8 cellular contexts compared by ENCODE assay signal in the genomic region with DNA sequence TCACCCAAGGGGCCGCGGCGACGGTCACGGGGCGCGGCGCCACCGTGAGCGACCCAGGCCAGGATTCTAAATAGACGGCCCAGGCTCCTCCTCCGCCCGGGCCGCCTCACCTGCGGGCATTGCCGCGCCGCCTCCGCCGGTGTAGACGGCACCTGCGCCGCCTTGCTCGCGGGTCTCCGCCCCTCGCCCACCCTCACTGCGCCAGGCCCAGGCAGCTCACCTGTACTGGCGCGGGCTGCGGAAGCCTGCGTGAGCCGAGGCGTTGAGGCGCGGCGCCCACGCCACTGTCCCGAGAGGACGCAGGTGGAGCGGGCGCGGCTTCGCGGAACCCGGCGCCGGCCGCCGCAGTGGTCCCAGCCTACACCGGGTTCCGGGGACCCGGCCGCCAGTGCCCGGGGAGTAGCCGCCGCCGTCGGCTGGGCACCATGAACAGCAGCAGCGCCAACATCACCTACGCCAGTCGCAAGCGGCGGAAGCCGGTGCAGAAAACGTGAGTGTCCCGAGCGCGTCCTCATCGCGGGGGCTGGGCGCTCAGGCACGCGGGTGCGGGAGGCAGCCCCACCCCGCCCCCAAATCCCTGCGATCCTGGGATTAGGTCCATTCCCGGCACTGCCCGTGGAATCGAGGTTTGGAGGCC. TPM values are rescaled to one million over a fixed set of nuclear protein-coding genes. Genes with fewer than 3 reads are reported as not detected.
DNase-seq lines count a peak whose midpoint lies in the region; ATAC-seq and TF ChIP-seq lines count a peak whose summit lies in the region.

No MANE protein-coding gene starts in this region.

- peaks cover 27 to 46% (median 36%) of the 10 kb centered on the region in 4 donors for H3K4me1 Mint-ChIP-seq in CD4-positive, CD25-positive, alpha-beta regulatory T cell

- no peaks in the 10 kb centered on the region for H3K27me3 Mint-ChIP-seq in CD4-positive, CD25-positive, alpha-beta regulatory T cell

- H3K36me3 Mint-ChIP-seq in CD4-positive, CD25-positive, alpha-beta regulatory T cell, result no peaks in the 10 kb centered on the region

- peak overlapping the region; percentile 91 to 99 (median 96) for H3K4me3 Mint-ChIP-seq in CD4-positive, CD25-positive, alpha-beta regulatory T cell

- DNase-seq in CD4-positive, CD25-positive, alpha-beta regulatory T cell, result peak; percentile 54 to 69 (median 68)
- DNase-seq in caudate nucleus (lab: John Stamatoyannopoulos, UW), result peak in 44 of 61 donors; percentile 8 to 73 (median 47)
- peak; percentile 69 to 89 for DNase-seq in left lung
- peak; percentile 48 for DNase-seq in stimulated activated CD4-positive, alpha-beta T cell treated with anti-CD3 and anti-CD28 coated beads, Interleukin-2, amount 100 ng/mL, for 4 hours (ENCODE audit: low read depth)
- no peak for DNase-seq in SK-N-DZ (ENCODE audit: low spot score)

- intact Hi-C loops in left lung (cut with DNase I), result no loop called here

- H3K9me3 Mint-ChIP-seq in CD4-positive, CD25-positive, alpha-beta regulatory T cell, result peaks cover 0 to 5% (median 0%) of the 10 kb centered on the region in 7 donors

- H3K27ac Mint-ChIP-seq in CD4-positive, CD25-positive, alpha-beta regulatory T cell, result peak overlapping the region; percentile 79 to 100 (median 85)

- H3K27ac ChIP-seq in CD4-positive, CD25-positive, alpha-beta regulatory T cell (ENCODE audit: insufficient read depth, low read length, poor library complexity, severe bottlenecking), result peak overlapping the region; percentile 93
- peak overlapping the region; percentile 79 for H3K27ac ChIP-seq in caudate nucleus (ENCODE audit: low read depth, low read length)
- peak overlapping the region; percentile 97 to 98 for H3K27ac ChIP-seq in left lung

- H3K9me3 ChIP-seq in CD4-positive, CD25-positive, alpha-beta regulatory T cell (ENCODE audit: control insufficient read depth in 2 of 2, low read length in 2 of 2), result no peaks in the 10 kb centered on the region
- H3K9me3 ChIP-seq in left lung, result no peaks in the 10 kb centered on the region

- ATAC-seq in CD4-positive, CD25-positive, alpha-beta regulatory T cell (ENCODE audit: low read depth in 2 of 2), result peak; percentile 48 to 49
- ATAC-seq in GM19467 (IDR thresholded peaks at IDR 0.05; ENCODE audit: unreplicated experiment) (peak; percentile 33), HG03571 (IDR thresholded peaks at IDR 0.05; ENCODE audit: unreplicated experiment) (peak; percentile 37), left lung (peak; percentile 63)

- TF ChIP-seq CTCF in WI38 (IDR thresholded peaks at IDR 0.05; ENCODE audit: low read depth, low read length), result no peak
- no peak for TF ChIP-seq CTCF in left lung (IDR thresholded peaks at IDR 0.05)

- no peaks in the 10 kb centered on the region for H3K27me3 ChIP-seq in CD4-positive, CD25-positive, alpha-beta regulatory T cell (ENCODE audit: control insufficient read depth, insufficient read depth, low read length)
- no peaks in the 10 kb centered on the region for H3K27me3 ChIP-seq in left lung

- H3K4me1 ChIP-seq in CD4-positive, CD25-positive, alpha-beta regulatory T cell (ENCODE audit: control insufficient read depth, insufficient read depth, low read length, poor library complexity, severe bottlenecking), result peaks cover 41% of the 10 kb centered on the region
- peaks cover 5 to 31% of the 10 kb centered on the region in 2 donors for H3K4me1 ChIP-seq in left lung

- peak overlapping the region; percentile 99 for H3K4me3 ChIP-seq in CD4-positive, CD25-positive, alpha-beta regulatory T cell (ENCODE audit: low read depth, low read length)
- H3K4me3 ChIP-seq in WI38 (ENCODE audit: low read depth, low read length) (peak overlapping the region; percentile 93), left lung (peak overlapping the region; percentile 80 to 86)

- no peaks in the 10 kb centered on the region for H3K36me3 ChIP-seq in CD4-positive, CD25-positive, alpha-beta regulatory T cell (ENCODE audit: control insufficient read depth, insufficient read depth, low read length)
- no peaks in the 10 kb centered on the region for H3K36me3 ChIP-seq in left lung

RNA-seq across cellular contexts. Expression of gene AHR, which starts 0.5 kb away (rescaled TPM):
- 120 TPM for total RNA-seq in CD4-positive, CD25-positive, alpha-beta regulatory T cell
- 10 to 100 TPM; 10.3 to 14.1 (median 13.1) TPM for polyA plus RNA-seq in CD4-positive, CD25-positive, alpha-beta regulatory T cell
- total RNA-seq in left lung, result 100 to 1,000 TPM; 163 to 200 TPM
- 0.01 and 0.07 TPM in 2 replicates for polyA plus RNA-seq in SK-N-DZ (2014; cell fraction: cytosol; rRNA removed)
- not detected in 2 replicates for polyA plus RNA-seq in SK-N-DZ (2014; cell fraction: nucleus; rRNA removed)
